Comparison of ENCODE assay signal across 8 cellular contexts in genomic region chr2:86882865-86883264, GRCh38. TPM values are rescaled to one million over a fixed set of nuclear protein-coding genes. Genes with fewer than 3 reads are reported as not detected.
"Had no signal": no experiment of that assay in that cellular context is flagged by ENCODE, and none has a peak within 500 bp of the region (broad histone marks: within the 10 kb centered on the region; RNA-seq: fewer than 3 reads in every experiment).

No MANE protein-coding gene starts in this region.

RNA-seq across cellular contexts. Expression of gene CD8B, which starts 21.2 kb away (rescaled TPM):
- total RNA-seq: OCI-LY7, PC-3, PC-9, RPMI7951, SJCRH30, SJSA1, SK-MEL-5 had no signal
- polyA plus RNA-seq: SK-N-SH had no signal

RNA-seq across cellular contexts. Expression of gene RGPD1, which starts 59.1 kb away (rescaled TPM):
- total RNA-seq: PC-3 had no signal
